ENCODE assay signal across 20 cellular contexts in the genomic region with DNA sequence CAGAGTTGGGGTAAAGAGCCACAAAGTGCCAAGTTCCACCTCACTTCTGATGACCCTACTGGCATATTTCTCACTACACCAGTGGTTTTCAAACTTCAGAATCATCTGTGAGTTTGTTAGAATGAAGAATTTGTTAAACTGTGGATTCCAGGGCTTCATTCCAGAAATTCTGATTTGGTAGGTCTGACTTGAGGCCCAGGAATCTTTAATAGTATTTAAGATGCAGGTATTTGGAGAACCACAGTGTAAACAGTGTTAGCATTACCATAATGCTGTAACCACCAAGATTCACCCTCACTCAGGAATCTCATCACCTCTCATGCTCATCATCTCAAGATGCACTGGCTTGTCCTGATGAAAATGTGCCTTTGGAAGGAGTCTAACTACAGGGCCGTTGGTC. TPM values are rescaled to one million over a fixed set of nuclear protein-coding genes. Genes with fewer than 3 reads are reported as not detected.
A peak's percentile ranks its signal among the peaks of the same experiment; 100 is the strongest.
DNase-seq lines count a peak whose midpoint lies in the region; ATAC-seq and TF ChIP-seq lines count a peak whose summit lies in the region.
"Had no signal": no experiment of that assay in that cellular context is flagged by ENCODE, and none has a peak within 500 bp of the region (broad histone marks: within the 10 kb centered on the region; RNA-seq: fewer than 3 reads in every experiment).

No MANE protein-coding gene starts in this region.

- no peak overlapping the region for H3K27ac Mint-ChIP-seq in HFFc6
- no peak overlapping the region for H3K27ac Mint-ChIP-seq in activated naive CD8-positive, alpha-beta T cell treated with anti-CD3 and anti-CD28 coated beads, Interleukin-2, amount 50 U/mL, for 24 hours

- no peaks in the 10 kb centered on the region for H3K9me3 ChIP-seq in ovary
- no peaks in the 10 kb centered on the region for H3K9me3 ChIP-seq in right lobe of liver
- H3K9me3 ChIP-seq: A549 had no signal

- H3K27me3 Mint-ChIP-seq in HFFc6 (ENCODE audit: insufficient read depth), result peaks cover 1% of the 10 kb centered on the region
- no peaks in the 10 kb centered on the region for H3K27me3 Mint-ChIP-seq in activated naive CD8-positive, alpha-beta T cell treated with anti-CD3 and anti-CD28 coated beads, Interleukin-2, amount 50 U/mL, for 24 hours

- ATAC-seq in right lobe of liver, result no peak
- no peak for ATAC-seq in activated naive CD8-positive, alpha-beta T cell treated with anti-CD3 and anti-CD28 coated beads, Interleukin-2, amount 50 U/mL, for 24 hours
- ATAC-seq: A549 had no signal

- intact Hi-C loops in ovary (cut with DNase I), result no loop called here
- intact Hi-C loops in right lobe of liver (cut with DNase I), result no loop called here

- WGBS in ovary, 3 donors, result 84 to 96% (median 90%) methylated on average over 1 of the region's 1 CpG
- 100% methylated on average over 1 of the region's 1 CpG for WGBS in right lobe of liver (ENCODE audit: insufficient coverage, low coverage, low lambda C conversion rate, missing lambda C conversion rate)

- H3K36me3 Mint-ChIP-seq in HFFc6 (ENCODE audit: low read depth), result peaks cover 9% of the 10 kb centered on the region
- H3K36me3 Mint-ChIP-seq in activated naive CD8-positive, alpha-beta T cell treated with anti-CD3 and anti-CD28 coated beads, Interleukin-2, amount 50 U/mL, for 24 hours (ENCODE audit: low read depth), result no peaks in the 10 kb centered on the region

- no peaks in the 10 kb centered on the region for H3K9me3 Mint-ChIP-seq in HFFc6
- H3K9me3 Mint-ChIP-seq in activated naive CD8-positive, alpha-beta T cell treated with anti-CD3 and anti-CD28 coated beads, Interleukin-2, amount 50 U/mL, for 24 hours, result no peaks in the 10 kb centered on the region

- TF ChIP-seq CTCF in HFFc6 (IDR thresholded peaks at IDR 0.05), result no peak
- no peak for TF ChIP-seq CTCF in ovary (IDR thresholded peaks at IDR 0.05)
- no peak for TF ChIP-seq CTCF in right lobe of liver (IDR thresholded peaks at IDR 0.05)

- peaks cover 15% of the 10 kb centered on the region for H3K4me1 Mint-ChIP-seq in HFFc6 (ENCODE audit: low read depth)
- no peaks in the 10 kb centered on the region for H3K4me1 Mint-ChIP-seq in activated naive CD8-positive, alpha-beta T cell treated with anti-CD3 and anti-CD28 coated beads, Interleukin-2, amount 50 U/mL, for 24 hours

- H3K4me3 Mint-ChIP-seq in HFFc6, result no peak overlapping the region
- no peak overlapping the region for H3K4me3 Mint-ChIP-seq in activated naive CD8-positive, alpha-beta T cell treated with anti-CD3 and anti-CD28 coated beads, Interleukin-2, amount 50 U/mL, for 24 hours
- H3K4me3 Mint-ChIP-seq: CD14-positive monocyte had no signal

- H3K27ac ChIP-seq in ovary (no peak overlapping the region), right lobe of liver (no peak overlapping the region)
- H3K27ac ChIP-seq: A549, PC-9, RWPE1 had no signal

- DNase-seq in AG08396 (ENCODE audit: low spot score) (peak; percentile 26), HFFc6 (peak; percentile 15), astrocyte of the hippocampus (ENCODE audit: low read depth, low spot score) (peak; percentile 90), kidney tubule cell (ENCODE audit: low spot score) (peak; percentile 42), ovary (no peak), right lobe of liver (no peak)
- DNase-seq in stimulated activated CD4-positive, alpha-beta T cell treated with anti-CD3 and anti-CD28 coated beads, Interleukin-15, amount 100 ng/mL, for 24 hours, result no peak
- no peak for DNase-seq in activated naive CD8-positive, alpha-beta T cell treated with anti-CD3 and anti-CD28 coated beads, Interleukin-2, amount 50 U/mL, for 24 hours
- DNase-seq: AML-193, DMS79 treated with DMSO at 0.1 percent for 48 hours, H7, NCI-H1417 treated with DMSO at 0.1 percent for 48 hours, NCI-H187 treated with DMSO at 0.1 percent for 48 hours, NCI-H226, NCI-H524 treated with DMSO at 0.1 percent for 48 hours, PC-9, SIG-M5 had no signal

- TF ChIP-seq POLR2A in ovary (IDR thresholded peaks at IDR 0.05) (no peak), right lobe of liver (IDR thresholded peaks at IDR 0.05) (no peak)

- no peaks in the 10 kb centered on the region for H3K27me3 ChIP-seq in ovary
- H3K27me3 ChIP-seq in right lobe of liver, result no peaks in the 10 kb centered on the region

- H3K4me3 ChIP-seq in ovary (no peak overlapping the region), right lobe of liver (no peak overlapping the region)
- H3K4me3 ChIP-seq: A549, PC-9 had no signal

- H3K4me1 ChIP-seq in ovary (ENCODE audit: insufficient read depth) (no peaks in the 10 kb centered on the region), right lobe of liver (no peaks in the 10 kb centered on the region)
- H3K4me1 ChIP-seq: A549 had no signal

- H3K36me3 ChIP-seq in ovary (no peaks in the 10 kb centered on the region), right lobe of liver (peaks cover 0 to 2% (median 0%) of the 10 kb centered on the region in 4 donors)

- no peak for TF ChIP-seq EP300 in ovary (IDR thresholded peaks at IDR 0.05)

RNA-seq across cellular contexts. Expression of gene KCNMB3, which starts 6.0 kb away (rescaled TPM):
- under 1 TPM; 0.26 to 0.66 (median 0.49) TPM for total RNA-seq in HFFc6 (2021; fragmentation: NEBNext Ultra II Directional; extraction: Animal tissue kit (Norgen Biotek cat#: 25700))
- total RNA-seq in ovary, result 1 to 10 TPM in 5 of 7 donors, under 1 TPM in 2; 0.57 to 2.8 (median 1.6) TPM
- 1 to 10 TPM; 1.7 TPM for polyA plus RNA-seq in ovary
- total RNA-seq in right lobe of liver, result 1 to 10 TPM; 1.4 to 2.3 (median 1.7) TPM

Comparison
In these comparisons a context has a peak if more than half of its experiments do, and no peak if none do; other contexts are left out.
1. DNase-seq: peak in AG08396 (single experiment), HFFc6 (single experiment), astrocyte of the hippocampus (single experiment) and kidney tubule cell (single experiment); none in stimulated activated CD4-positive, alpha-beta T cell treated with anti-CD3 and anti-CD28 coated beads, Interleukin-15, amount 100 ng/mL, for 24 hours (single experiment), ovary (0 of 5), right lobe of liver (0 of 3) and activated naive CD8-positive, alpha-beta T cell treated with anti-CD3 and anti-CD28 coated beads, Interleukin-2, amount 50 U/mL, for 24 hours (single experiment).